Comparison of ENCODE assay signal across 22 cellular contexts in genomic region chr2:167933097-167933814, GRCh38.
"Had no signal": no experiment of that assay in that cellular context is flagged by ENCODE, and none has a peak within 500 bp of the region (broad histone marks: within the 10 kb centered on the region; RNA-seq: fewer than 3 reads in every experiment).

No MANE protein-coding gene starts in this region.

- H3K27ac ChIP-seq: neutrophil, pancreas, psoas muscle, right lobe of liver, sigmoid colon, stomach, thoracic aorta, thyroid gland, tibial nerve, upper lobe of left lung, vagina had no signal

- H3K27me3 ChIP-seq: neutrophil, pancreas, right lobe of liver, sigmoid colon, stomach, thyroid gland, tibial nerve, upper lobe of left lung, vagina had no signal

- H3K4me3 ChIP-seq: pancreas, psoas muscle, right lobe of liver, sigmoid colon, stomach, thoracic aorta, thyroid gland, tibial nerve, upper lobe of left lung, vagina had no signal

- H3K9me3 ChIP-seq: neutrophil, pancreas, psoas muscle, right lobe of liver, sigmoid colon, stomach, thoracic aorta, thyroid gland, tibial nerve, upper lobe of left lung, vagina had no signal

- DNase-seq: nephron progenitor cell; nucleus accumbens; pancreas; psoas muscle; right cardiac atrium; right lobe of liver; sigmoid colon; small intestine; stimulated activated CD4-positive, alpha-beta T cell treated with anti-CD3 and anti-CD28 coated beads, Interleukin-15, amount 100 ng/mL, for 24 hours; stimulated activated CD4-positive, alpha-beta T cell treated with anti-CD3 and anti-CD28 coated beads, Interleukin-2, amount 100 ng/mL, for 24 hours; stimulated activated CD4-positive, alpha-beta T cell treated with anti-CD3 and anti-CD28 coated beads, Interleukin-2, amount 100 ng/mL, for 48 hours; stimulated activated CD4-positive, alpha-beta T cell treated with anti-CD3 and anti-CD28 coated beads, Interleukin-4, amount 100 ng/mL, for 24 hours; stimulated activated naive B cell treated with anti-CD40 and anti-IgM and Interleukin-4, amounts not matched to agents 10 μg/mL and 1 μg/mL and 100 μg/mL, for 72 hours; stimulated activated naive CD4-positive, alpha-beta T cell treated with Interleukin-2 at 50 U/mL for 16 hours; stomach; thyroid gland; trophoblast cell; upper lobe of left lung had no signal

- H3K36me3 ChIP-seq: neutrophil, pancreas, right lobe of liver, sigmoid colon, stomach, thoracic aorta, thyroid gland, tibial nerve, upper lobe of left lung, vagina had no signal

- H3K4me1 ChIP-seq: psoas muscle, right lobe of liver, sigmoid colon, stomach, thyroid gland, tibial nerve, upper lobe of left lung, vagina had no signal
